In genomic region chr7:138748666-138749065, GRCh38 we compare ENCODE assay signal across 19 cellular contexts. TPM values are rescaled to one million over a fixed set of nuclear protein-coding genes. Genes with fewer than 3 reads are reported as not detected.
DNase-seq lines count a peak whose midpoint lies in the region; ATAC-seq lines count a peak whose summit lies in the region.
"Had no signal": no experiment of that assay in that cellular context is flagged by ENCODE, and none has a peak within 500 bp of the region (broad histone marks: within the 10 kb centered on the region; RNA-seq: fewer than 3 reads in every experiment).

No MANE protein-coding gene starts in this region.

- H3K27me3 ChIP-seq in CD4-positive, alpha-beta memory T cell (ENCODE audit: insufficient read depth, low read length), result no peaks in the 10 kb centered on the region

- intact Hi-C loops in CD4-positive, alpha-beta memory T cell (cut with micrococcal nuclease), result no loop called here

- peaks cover 32% of the 10 kb centered on the region for H3K4me1 ChIP-seq in CD4-positive, alpha-beta memory T cell (ENCODE audit: insufficient read depth, low read length)

- no peaks in the 10 kb centered on the region for H3K36me3 ChIP-seq in CD4-positive, alpha-beta memory T cell (ENCODE audit: insufficient read depth, low read length)

- H3K4me3 Mint-ChIP-seq in T-helper 1 cell treated with Interleukin-12 subunit alpha and Interleukin-12 subunit beta and Interleukin-4 antibody, amounts not matched to agents 30 μg/mL and 1 μg/mL, for 36 hours, result no peak overlapping the region
- peak overlapping the region in 1 of 8 donors; percentile 28 for H3K4me3 Mint-ChIP-seq in CD4-positive, alpha-beta memory T cell
- H3K4me3 Mint-ChIP-seq in T-helper 17 cell, result no peak overlapping the region
- H3K4me3 Mint-ChIP-seq in naive thymus-derived CD8-positive, alpha-beta T cell, result no peak overlapping the region
- H3K4me3 Mint-ChIP-seq in activated naive CD8-positive, alpha-beta T cell treated with anti-CD3 and anti-CD28 coated beads, Interleukin-2, amount 50 U/mL, for 24 hours, result no peak overlapping the region
- H3K4me3 Mint-ChIP-seq: CD14-positive monocyte, HFFc6 had no signal

- POLR2A ChIA-PET in CD4-positive, alpha-beta memory T cell (lab: Charles Lee; ENCODE audit: partially characterized antibody), result no interaction called here
- POLR2A ChIA-PET in naive thymus-derived CD8-positive, alpha-beta T cell (lab: Charles Lee), result interaction anchor here (0.6 kb wide), 1 partner anchor 11 kb away, joined by 3 read pairs; no protein-coding TSS in a partner anchor

- peaks cover 4% of the 10 kb centered on the region for H3K27me3 Mint-ChIP-seq in T-helper 1 cell treated with Interleukin-12 subunit alpha and Interleukin-12 subunit beta and Interleukin-4 antibody, amounts not matched to agents 30 μg/mL and 1 μg/mL, for 36 hours (ENCODE audit: low read depth)
- H3K27me3 Mint-ChIP-seq in CD4-positive, alpha-beta memory T cell, result no peaks in the 10 kb centered on the region
- H3K27me3 Mint-ChIP-seq in T-helper 17 cell, result no peaks in the 10 kb centered on the region
- no peaks in the 10 kb centered on the region for H3K27me3 Mint-ChIP-seq in naive thymus-derived CD8-positive, alpha-beta T cell
- H3K27me3 Mint-ChIP-seq in activated naive CD8-positive, alpha-beta T cell treated with anti-CD3 and anti-CD28 coated beads, Interleukin-2, amount 50 U/mL, for 24 hours, result peaks cover 1% of the 10 kb centered on the region

- H3K36me3 Mint-ChIP-seq in T-helper 1 cell treated with Interleukin-12 subunit alpha and Interleukin-12 subunit beta and Interleukin-4 antibody, amounts not matched to agents 30 μg/mL and 1 μg/mL, for 36 hours (ENCODE audit: low read depth), result peaks cover 2% of the 10 kb centered on the region
- no peaks in the 10 kb centered on the region for H3K36me3 Mint-ChIP-seq in CD4-positive, alpha-beta memory T cell
- no peaks in the 10 kb centered on the region for H3K36me3 Mint-ChIP-seq in T-helper 17 cell (ENCODE audit: low read depth)
- H3K36me3 Mint-ChIP-seq in naive thymus-derived CD8-positive, alpha-beta T cell, result no peaks in the 10 kb centered on the region
- no peaks in the 10 kb centered on the region for H3K36me3 Mint-ChIP-seq in activated naive CD8-positive, alpha-beta T cell treated with anti-CD3 and anti-CD28 coated beads, Interleukin-2, amount 50 U/mL, for 24 hours (ENCODE audit: low read depth)
- H3K36me3 Mint-ChIP-seq: CD14-positive monocyte had no signal

- H3K27ac ChIP-seq in CD4-positive, alpha-beta memory T cell (ENCODE audit: low read depth, low read length), result no peak overlapping the region
- H3K27ac ChIP-seq: 22Rv1 had no signal

- no peak overlapping the region for H3K4me3 ChIP-seq in CD4-positive, alpha-beta memory T cell (ENCODE audit: low read length in 2 of 2)

- H3K9me3 Mint-ChIP-seq in T-helper 1 cell treated with Interleukin-12 subunit alpha and Interleukin-12 subunit beta and Interleukin-4 antibody, amounts not matched to agents 30 μg/mL and 1 μg/mL, for 36 hours, result no peaks in the 10 kb centered on the region
- peaks cover 0 to 4% (median 0%) of the 10 kb centered on the region in 8 donors for H3K9me3 Mint-ChIP-seq in CD4-positive, alpha-beta memory T cell
- H3K9me3 Mint-ChIP-seq in naive thymus-derived CD8-positive, alpha-beta T cell, result no peaks in the 10 kb centered on the region
- H3K9me3 Mint-ChIP-seq in activated naive CD8-positive, alpha-beta T cell treated with anti-CD3 and anti-CD28 coated beads, Interleukin-2, amount 50 U/mL, for 24 hours, result peaks cover 5% of the 10 kb centered on the region
- H3K9me3 Mint-ChIP-seq: HFFc6 had no signal

- H3K27ac Mint-ChIP-seq in T-helper 1 cell treated with Interleukin-12 subunit alpha and Interleukin-12 subunit beta and Interleukin-4 antibody, amounts not matched to agents 30 μg/mL and 1 μg/mL, for 36 hours, result peak overlapping the region; percentile 46
- peak overlapping the region in 6 of 7 donors; percentile 4 to 94 (median 80) for H3K27ac Mint-ChIP-seq in CD4-positive, alpha-beta memory T cell
- H3K27ac Mint-ChIP-seq in T-helper 17 cell, result peak overlapping the region; percentile 60
- H3K27ac Mint-ChIP-seq in naive thymus-derived CD8-positive, alpha-beta T cell, result peak overlapping the region in 9 of 10 donors; percentile 44 to 91 (median 72)
- H3K27ac Mint-ChIP-seq in activated naive CD8-positive, alpha-beta T cell treated with anti-CD3 and anti-CD28 coated beads, Interleukin-2, amount 50 U/mL, for 24 hours, result no peak overlapping the region
- H3K27ac Mint-ChIP-seq: CD14-positive monocyte, HFFc6 had no signal

- peaks cover 62% of the 10 kb centered on the region for H3K4me1 Mint-ChIP-seq in T-helper 1 cell treated with Interleukin-12 subunit alpha and Interleukin-12 subunit beta and Interleukin-4 antibody, amounts not matched to agents 30 μg/mL and 1 μg/mL, for 36 hours (ENCODE audit: low read depth)
- H3K4me1 Mint-ChIP-seq in CD4-positive, alpha-beta memory T cell, result peaks cover 35 to 67% (median 47%) of the 10 kb centered on the region in 4 donors
- peaks cover 40% of the 10 kb centered on the region for H3K4me1 Mint-ChIP-seq in T-helper 17 cell
- H3K4me1 Mint-ChIP-seq in naive thymus-derived CD8-positive, alpha-beta T cell, result peaks cover 36 to 61% (median 59%) of the 10 kb centered on the region in 4 donors
- peaks cover 44% of the 10 kb centered on the region for H3K4me1 Mint-ChIP-seq in activated naive CD8-positive, alpha-beta T cell treated with anti-CD3 and anti-CD28 coated beads, Interleukin-2, amount 50 U/mL, for 24 hours

- DNase-seq in T-helper 1 cell (no peak), T-helper 17 cell (no peak), inferior parietal cortex (ENCODE audit: extremely low spot score) (no peak)
- no peak for DNase-seq in CD4-positive, alpha-beta memory T cell
- no peak for DNase-seq in naive thymus-derived CD8-positive, alpha-beta T cell
- DNase-seq in activated naive CD8-positive, alpha-beta T cell treated with anti-CD3 and anti-CD28 coated beads, Interleukin-2, amount 50 U/mL, for 24 hours, result no peak
- DNase-seq: COR-L47, DMS53, GF-D8, HCEC 1CT, HFFc6 had no signal

- CTCF ChIA-PET in CD4-positive, alpha-beta memory T cell (lab: Charles Lee; ENCODE audit: partially characterized antibody), result interaction anchor here (1.1 to 6.3 kb wide), 3 partner anchors 10 to 587 kb away, joined by 3 to 49 read pairs (median 6); no protein-coding TSS in a partner anchor

- ATAC-seq in T-helper 17 cell (no peak), esophagus mucosa (no peak)
- no peak for ATAC-seq in naive thymus-derived CD8-positive, alpha-beta T cell
- no peak for ATAC-seq in activated naive CD8-positive, alpha-beta T cell treated with anti-CD3 and anti-CD28 coated beads, Interleukin-2, amount 50 U/mL, for 24 hours

- no peaks in the 10 kb centered on the region for H3K9me3 ChIP-seq in CD4-positive, alpha-beta memory T cell (ENCODE audit: control insufficient read depth in 1 of 2, low read length in 2 of 2)
- no peaks in the 10 kb centered on the region for H3K9me3 ChIP-seq in T-helper 17 cell (ENCODE audit: control insufficient read depth, low read length, poor library complexity, severe bottlenecking)

RNA-seq across cellular contexts. Expression of gene SVOPL, which starts 47.5 kb away (rescaled TPM):
- not detected for total RNA-seq in CD4-positive, alpha-beta memory T cell
- not detected for polyA plus RNA-seq in CD4-positive, alpha-beta memory T cell
- total RNA-seq in T-helper 17 cell (not detected), esophagus mucosa (not detected)
- total RNA-seq in naive thymus-derived CD8-positive, alpha-beta T cell, result not detected
- 1 to 10 TPM; 3.0 to 8.2 (median 3.7) TPM for polyA plus RNA-seq in naive thymus-derived CD8-positive, alpha-beta T cell
- total RNA-seq: A673, H4, HFFc6, HT1080 had no signal
- polyA plus RNA-seq: BJ, CD14-positive monocyte had no signal

RNA-seq across cellular contexts. Expression of gene TMEM213, which starts 49.1 kb away (rescaled TPM):
- not detected for total RNA-seq in CD4-positive, alpha-beta memory T cell
- polyA plus RNA-seq in CD4-positive, alpha-beta memory T cell, result not detected
- total RNA-seq in T-helper 17 cell (not detected), esophagus mucosa (not detected)
- total RNA-seq in naive thymus-derived CD8-positive, alpha-beta T cell, result not detected
- not detected for polyA plus RNA-seq in naive thymus-derived CD8-positive, alpha-beta T cell
- total RNA-seq: A673, H4, HFFc6, HT1080 had no signal
- polyA plus RNA-seq: BJ, CD14-positive monocyte had no signal

RNA-seq across cellular contexts. Expression of gene ATP6V0A4, which starts 49.3 kb away (rescaled TPM):
- total RNA-seq in CD4-positive, alpha-beta memory T cell, result not detected
- not detected for polyA plus RNA-seq in CD4-positive, alpha-beta memory T cell
- not detected for total RNA-seq in T-helper 17 cell
- total RNA-seq in naive thymus-derived CD8-positive, alpha-beta T cell, result not detected
- polyA plus RNA-seq in naive thymus-derived CD8-positive, alpha-beta T cell, result not detected
- 1.6 TPM for total RNA-seq in esophagus mucosa
- total RNA-seq: A673 had no signal
- polyA plus RNA-seq: CD14-positive monocyte had no signal
